Comparison of ENCODE assay signal across 20 cellular contexts in the genomic region with DNA sequence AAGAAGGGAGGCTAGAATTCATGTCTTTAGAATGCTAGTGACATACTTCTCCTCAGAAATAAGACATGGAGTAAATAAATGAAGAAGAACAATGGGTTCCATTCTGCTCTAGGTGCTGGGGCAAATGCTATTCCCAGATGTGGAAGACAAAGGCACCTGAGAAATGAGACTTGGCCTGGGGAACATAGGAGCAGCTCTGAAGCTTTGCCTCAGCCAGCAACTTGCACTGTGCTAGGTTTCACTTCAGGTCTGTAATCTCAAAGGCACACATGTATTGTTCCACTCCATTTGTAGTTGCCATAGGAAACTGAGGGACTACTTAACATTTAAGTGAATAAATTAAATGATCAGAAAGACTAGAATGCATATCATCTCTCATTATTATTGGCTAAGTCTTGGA.
"Had no signal": no experiment of that assay in that cellular context is flagged by ENCODE, and none has a peak within 500 bp of the region (broad histone marks: within the 10 kb centered on the region; RNA-seq: fewer than 3 reads in every experiment).

No MANE protein-coding gene starts in this region.

- H3K4me1 Mint-ChIP-seq: activated CD4-positive, alpha-beta T cell treated with anti-CD3 and anti-CD28 coated beads, Interleukin-2, amount 10 ng/mL, durations not matched to agents 24 days and 14 days; brain; mesothelial cell of epicardium; stimulated activated naive B cell treated with anti-CD40 and anti-IgM and Interleukin-4, amounts not matched to agents 10 μg/mL and 1 μg/mL and 100 μg/mL, for 72 hours had no signal

- H3K27ac ChIP-seq: foreskin keratinocyte, lower lobe of right lung, parathyroid adenoma, sigmoid colon, thoracic aorta, upper lobe of left lung had no signal

- DNase-seq: activated CD4-positive, alpha-beta T cell treated with anti-CD3 and anti-CD28 coated beads, Interleukin-2, amount 10 ng/mL, durations not matched to agents 24 days and 14 days; activated CD4-positive, CD25-positive, alpha-beta regulatory T cell; activated CD8-positive, alpha-beta memory T cell treated with anti-CD3 and anti-CD28 coated beads, Interleukin-2, amount 50 U/mL, for 4 hours; activated naive CD4-positive, alpha-beta T cell treated with anti-CD3 and anti-CD28 coated beads for 36 hours; activated T-cell treated with anti-CD3 and anti-CD28 coated beads, Interleukin-2, amount 50 U/mL, for 4 hours; anterior cingulate cortex; caudate nucleus; foreskin keratinocyte; glutamatergic neuron; hippocampal formation; lower lobe of right lung; sigmoid colon; stimulated activated CD4-positive, alpha-beta T cell treated with anti-CD3 and anti-CD28 coated beads, Interleukin-4, amount 100 ng/mL, for 24 hours; stimulated activated naive B cell treated with anti-CD40 and anti-IgM and Interleukin-4, amounts not matched to agents 10 μg/mL and 1 μg/mL and 100 μg/mL, for 72 hours; upper lobe of left lung had no signal

- H3K27ac Mint-ChIP-seq: activated CD4-positive, alpha-beta T cell treated with anti-CD3 and anti-CD28 coated beads, Interleukin-2, amount 10 ng/mL, durations not matched to agents 24 days and 14 days; activated naive CD4-positive, alpha-beta T cell treated with anti-CD3 and anti-CD28 coated beads for 36 hours; brain; mesothelial cell of epicardium; natural killer cell treated with Interleukin-12 subunit alpha and Interleukin-12 subunit beta and Interleukin-15 and Interleukin-18, amount 100 ng/mL, for 72 hours; stimulated activated naive B cell treated with anti-CD40 and anti-IgM and Interleukin-4, amounts not matched to agents 10 μg/mL and 1 μg/mL and 100 μg/mL, for 72 hours had no signal

- H3K4me3 Mint-ChIP-seq: activated CD4-positive, alpha-beta T cell treated with anti-CD3 and anti-CD28 coated beads, Interleukin-2, amount 10 ng/mL, durations not matched to agents 24 days and 14 days; activated naive CD4-positive, alpha-beta T cell treated with anti-CD3 and anti-CD28 coated beads for 36 hours; activated T-cell treated with anti-CD3 and anti-CD28 coated beads, Interleukin-2, amount 50 U/mL, for 4 hours; brain; mesothelial cell of epicardium; natural killer cell treated with Interleukin-12 subunit alpha and Interleukin-12 subunit beta and Interleukin-15 and Interleukin-18, amount 100 ng/mL, for 72 hours; stimulated activated naive B cell treated with anti-CD40 and anti-IgM and Interleukin-4, amounts not matched to agents 10 μg/mL and 1 μg/mL and 100 μg/mL, for 72 hours had no signal

- ATAC-seq: activated T-cell treated with anti-CD3 and anti-CD28 coated beads, Interleukin-2, amount 50 U/mL, for 4 hours; foreskin keratinocyte; lower lobe of right lung; natural killer cell treated with Interleukin-12 subunit alpha and Interleukin-12 subunit beta and Interleukin-15 and Interleukin-18, amount 100 ng/mL, for 72 hours; stimulated activated naive B cell treated with anti-CD40 and anti-IgM and Interleukin-4, amounts not matched to agents 10 μg/mL and 1 μg/mL and 100 μg/mL, for 72 hours had no signal

- H3K9ac ChIP-seq: parathyroid adenoma had no signal

- H3K9me3 Mint-ChIP-seq: activated CD4-positive, alpha-beta T cell treated with anti-CD3 and anti-CD28 coated beads, Interleukin-2, amount 10 ng/mL, durations not matched to agents 24 days and 14 days; brain; mesothelial cell of epicardium had no signal

- H3K9me3 ChIP-seq: lower lobe of right lung, sigmoid colon, thoracic aorta, upper lobe of left lung had no signal

- H3K27me3 Mint-ChIP-seq: activated CD4-positive, alpha-beta T cell treated with anti-CD3 and anti-CD28 coated beads, Interleukin-2, amount 10 ng/mL, durations not matched to agents 24 days and 14 days; brain; natural killer cell treated with Interleukin-12 subunit alpha and Interleukin-12 subunit beta and Interleukin-15 and Interleukin-18, amount 100 ng/mL, for 72 hours; stimulated activated naive B cell treated with anti-CD40 and anti-IgM and Interleukin-4, amounts not matched to agents 10 μg/mL and 1 μg/mL and 100 μg/mL, for 72 hours had no signal

- H3K4me3 ChIP-seq: lower lobe of right lung, sigmoid colon, thoracic aorta, upper lobe of left lung had no signal

- H3K4me1 ChIP-seq: foreskin keratinocyte, lower lobe of right lung, parathyroid adenoma, sigmoid colon, upper lobe of left lung had no signal

- H2AFZ ChIP-seq: parathyroid adenoma had no signal

- H3K27me3 ChIP-seq: foreskin keratinocyte, sigmoid colon, upper lobe of left lung had no signal

- H3K79me2 ChIP-seq: parathyroid adenoma had no signal

- H3K36me3 Mint-ChIP-seq: brain; mesothelial cell of epicardium; natural killer cell treated with Interleukin-12 subunit alpha and Interleukin-12 subunit beta and Interleukin-15 and Interleukin-18, amount 100 ng/mL, for 72 hours; stimulated activated naive B cell treated with anti-CD40 and anti-IgM and Interleukin-4, amounts not matched to agents 10 μg/mL and 1 μg/mL and 100 μg/mL, for 72 hours had no signal

- H3K36me3 ChIP-seq: lower lobe of right lung, sigmoid colon, thoracic aorta, upper lobe of left lung had no signal
